In genomic region chr1:185159966-185160365, GRCh38 we compare ENCODE assay signal across 24 cellular contexts. TPM values are rescaled to one million over a fixed set of nuclear protein-coding genes. Genes with fewer than 3 reads are reported as not detected.
DNase-seq lines count a peak whose midpoint lies in the region; ATAC-seq and TF ChIP-seq lines count a peak whose summit lies in the region.
"Had no signal": no experiment of that assay in that cellular context is flagged by ENCODE, and none has a peak within 500 bp of the region (broad histone marks: within the 10 kb centered on the region; RNA-seq: fewer than 3 reads in every experiment).

No MANE protein-coding gene starts in this region.

- CTCF ChIA-PET in activated CD8-positive, alpha-beta T cell treated with anti-CD3 and anti-CD28 coated beads for 36 hours (lab: Charles Lee): interaction anchor here (2.6 to 6.7 kb wide), 2 partner anchors 10 kb away, joined by 17 to 71 read pairs; no protein-coding TSS in a partner anchor
- CTCF ChIA-PET in activated CD8-positive, alpha-beta T cell treated with anti-CD3 and anti-CD28 coated beads, Interleukin-2, amount 10 ng/mL, durations not matched to agents 7 days and 5 days (lab: Charles Lee): interaction anchor here (9.1 kb wide), 1 partner anchor 9 kb away, joined by 136 read pairs; no protein-coding TSS in a partner anchor

- H3K36me3 Mint-ChIP-seq in activated CD8-positive, alpha-beta T cell treated with anti-CD3 and anti-CD28 coated beads for 36 hours (ENCODE audit: low read depth): no peaks in the 10 kb centered on the region
- H3K36me3 Mint-ChIP-seq in activated CD8-positive, alpha-beta T cell treated with anti-CD3 and anti-CD28 coated beads, Interleukin-2, amount 10 ng/mL, durations not matched to agents 7 days and 5 days (ENCODE audit: low read depth): no peaks in the 10 kb centered on the region
- no peaks in the 10 kb centered on the region for H3K36me3 Mint-ChIP-seq in activated naive CD8-positive, alpha-beta T cell treated with anti-CD3 and anti-CD28 coated beads, Interleukin-2, amount 50 U/mL, for 24 hours (ENCODE audit: low read depth)

- H3K4me1 Mint-ChIP-seq in activated CD8-positive, alpha-beta T cell treated with anti-CD3 and anti-CD28 coated beads for 36 hours (ENCODE audit: low read depth): peaks cover 26% of the 10 kb centered on the region
- peaks cover 41% of the 10 kb centered on the region for H3K4me1 Mint-ChIP-seq in activated CD8-positive, alpha-beta T cell treated with anti-CD3 and anti-CD28 coated beads, Interleukin-2, amount 10 ng/mL, durations not matched to agents 7 days and 5 days (ENCODE audit: low read depth)
- peaks cover 31% of the 10 kb centered on the region for H3K4me1 Mint-ChIP-seq in activated naive CD8-positive, alpha-beta T cell treated with anti-CD3 and anti-CD28 coated beads, Interleukin-2, amount 50 U/mL, for 24 hours

- no peak for TF ChIP-seq CTCF in activated CD8-positive, alpha-beta T cell treated with anti-CD3 and anti-CD28 coated beads for 36 hours (IDR thresholded peaks at IDR 0.05)

- POLR2A ChIA-PET in activated CD8-positive, alpha-beta T cell treated with anti-CD3 and anti-CD28 coated beads for 36 hours (lab: Charles Lee): interaction anchor here (1.0 kb wide), 1 partner anchor 16 kb away, joined by 6 read pairs; no protein-coding TSS in a partner anchor
- POLR2A ChIA-PET in activated CD8-positive, alpha-beta T cell treated with anti-CD3 and anti-CD28 coated beads, Interleukin-2, amount 10 ng/mL, durations not matched to agents 7 days and 5 days (lab: Charles Lee): no interaction called here

- H3K4me3 Mint-ChIP-seq in activated CD8-positive, alpha-beta T cell treated with anti-CD3 and anti-CD28 coated beads for 36 hours: no peak overlapping the region
- no peak overlapping the region for H3K4me3 Mint-ChIP-seq in activated CD8-positive, alpha-beta T cell treated with anti-CD3 and anti-CD28 coated beads, Interleukin-2, amount 10 ng/mL, durations not matched to agents 7 days and 5 days
- H3K4me3 Mint-ChIP-seq in activated naive CD8-positive, alpha-beta T cell treated with anti-CD3 and anti-CD28 coated beads, Interleukin-2, amount 50 U/mL, for 24 hours: no peak overlapping the region
- H3K4me3 Mint-ChIP-seq: nephron progenitor cell, type B pancreatic cell had no signal

- no peak for ATAC-seq in activated CD8-positive, alpha-beta T cell treated with anti-CD3 and anti-CD28 coated beads for 36 hours
- no peak for ATAC-seq in activated CD8-positive, alpha-beta T cell treated with anti-CD3 and anti-CD28 coated beads, Interleukin-2, amount 10 ng/mL, durations not matched to agents 7 days and 5 days
- ATAC-seq in activated naive CD8-positive, alpha-beta T cell treated with anti-CD3 and anti-CD28 coated beads, Interleukin-2, amount 50 U/mL, for 24 hours: no peak
- ATAC-seq in HG02798 (IDR thresholded peaks at IDR 0.05; ENCODE audit: poor library complexity, unreplicated experiment): no peak
- ATAC-seq: A549; activated T-cell treated with anti-CD3 and anti-CD28 coated beads, Interleukin-2, amount 50 U/mL, for 72 hours; psoas muscle; SK-N-SH treated with all-trans-retinoic acid at 6 μM for 48 hours had no signal

- H3K27me3 Mint-ChIP-seq in activated CD8-positive, alpha-beta T cell treated with anti-CD3 and anti-CD28 coated beads for 36 hours: no peaks in the 10 kb centered on the region
- H3K27me3 Mint-ChIP-seq in activated CD8-positive, alpha-beta T cell treated with anti-CD3 and anti-CD28 coated beads, Interleukin-2, amount 10 ng/mL, durations not matched to agents 7 days and 5 days (ENCODE audit: low read depth): no peaks in the 10 kb centered on the region
- H3K27me3 Mint-ChIP-seq in activated naive CD8-positive, alpha-beta T cell treated with anti-CD3 and anti-CD28 coated beads, Interleukin-2, amount 50 U/mL, for 24 hours: no peaks in the 10 kb centered on the region
- H3K27me3 Mint-ChIP-seq: type B pancreatic cell had no signal

- H3K9me3 Mint-ChIP-seq in activated CD8-positive, alpha-beta T cell treated with anti-CD3 and anti-CD28 coated beads for 36 hours: no peaks in the 10 kb centered on the region
- no peaks in the 10 kb centered on the region for H3K9me3 Mint-ChIP-seq in activated CD8-positive, alpha-beta T cell treated with anti-CD3 and anti-CD28 coated beads, Interleukin-2, amount 10 ng/mL, durations not matched to agents 7 days and 5 days (ENCODE audit: insufficient read depth)
- no peaks in the 10 kb centered on the region for H3K9me3 Mint-ChIP-seq in activated naive CD8-positive, alpha-beta T cell treated with anti-CD3 and anti-CD28 coated beads, Interleukin-2, amount 50 U/mL, for 24 hours
- H3K9me3 Mint-ChIP-seq: activated T-cell treated with anti-CD3 and anti-CD28 coated beads, Interleukin-2, amount 50 U/mL, for 72 hours; nephron progenitor cell; type B pancreatic cell had no signal

- no peak for DNase-seq in activated CD8-positive, alpha-beta T cell treated with anti-CD3 and anti-CD28 coated beads for 36 hours
- no peak for DNase-seq in activated CD8-positive, alpha-beta T cell treated with anti-CD3 and anti-CD28 coated beads, Interleukin-2, amount 10 ng/mL, durations not matched to agents 7 days and 5 days
- DNase-seq in M059J (ENCODE audit: low read depth) (peak; percentile 37), renal cortical epithelial cell (ENCODE audit: low read depth) (peak; percentile 50), SKM-1 (lab: John Stamatoyannopoulos, UW; ENCODE audit: unreplicated experiment) (no peak), iPS-NIHi7 (ENCODE audit: extremely low spot score) (no peak)
- no peak for DNase-seq in activated naive CD8-positive, alpha-beta T cell treated with anti-CD3 and anti-CD28 coated beads, Interleukin-2, amount 50 U/mL, for 24 hours
- DNase-seq: activated T-cell treated with anti-CD3 and anti-CD28 coated beads, Interleukin-2, amount 50 U/mL, for 72 hours; adrenal gland; central memory CD4-positive, alpha-beta T cell; effector memory CD4-positive, alpha-beta T cell; hippocampal formation; mesendoderm; NCI-H2107; NCI-H524 treated with DMSO at 0.1 percent for 48 hours; nephron progenitor cell; PC-9; psoas muscle; stimulated activated CD4-positive, alpha-beta T cell treated with anti-CD3 and anti-CD28 coated beads, Interleukin-12 subunit alpha, Interleukin-12 subunit beta, amount 100 ng/mL, for 4 hours; stimulated activated naive CD4-positive, alpha-beta T cell treated with Interleukin-2 at 50 U/mL for 16 hours had no signal

- intact Hi-C loops in activated CD8-positive, alpha-beta T cell treated with anti-CD3 and anti-CD28 coated beads for 36 hours (cut with micrococcal nuclease): loop anchor here (10.0 kb wide), 1 partner anchor 115 kb away; the partner anchor contains the start of gene RNF2

- peak overlapping the region; percentile 39 for H3K27ac Mint-ChIP-seq in activated CD8-positive, alpha-beta T cell treated with anti-CD3 and anti-CD28 coated beads for 36 hours
- H3K27ac Mint-ChIP-seq in activated CD8-positive, alpha-beta T cell treated with anti-CD3 and anti-CD28 coated beads, Interleukin-2, amount 10 ng/mL, durations not matched to agents 7 days and 5 days: no peak overlapping the region
- peak overlapping the region; percentile 21 for H3K27ac Mint-ChIP-seq in activated naive CD8-positive, alpha-beta T cell treated with anti-CD3 and anti-CD28 coated beads, Interleukin-2, amount 50 U/mL, for 24 hours
- H3K27ac Mint-ChIP-seq: activated T-cell treated with anti-CD3 and anti-CD28 coated beads, Interleukin-2, amount 50 U/mL, for 72 hours; nephron progenitor cell; type B pancreatic cell had no signal

RNA-seq across cellular contexts. Expression of gene SWT1, which starts 3.0 kb away (rescaled TPM):
- total RNA-seq in activated CD8-positive, alpha-beta T cell treated with anti-CD3 and anti-CD28 coated beads for 36 hours: 1 to 10 TPM; 1.8 to 2.5 TPM
- 1 to 10 TPM; 2.1 to 2.2 TPM for total RNA-seq in activated CD8-positive, alpha-beta T cell treated with anti-CD3 and anti-CD28 coated beads, Interleukin-2, amount 10 ng/mL, durations not matched to agents 7 days and 5 days
- 1.1 and 1.9 TPM in 2 replicates for total RNA-seq in M059J (2014; rRNA removed; shearing (Covaris generic))
- total RNA-seq in renal cortical epithelial cell: 3.8 and 7.7 TPM in 2 replicates

RNA-seq across cellular contexts. Expression of gene TRMT1L, which starts 3.2 kb away (rescaled TPM):
- 10 to 100 TPM; 25.6 TPM for total RNA-seq in activated CD8-positive, alpha-beta T cell treated with anti-CD3 and anti-CD28 coated beads for 36 hours
- total RNA-seq in activated CD8-positive, alpha-beta T cell treated with anti-CD3 and anti-CD28 coated beads, Interleukin-2, amount 10 ng/mL, durations not matched to agents 7 days and 5 days: 10 to 100 TPM; 20.5 to 21.4 TPM
- total RNA-seq in M059J (2014; rRNA removed; shearing (Covaris generic)): 10.8 and 25.2 TPM in 2 replicates
- total RNA-seq in renal cortical epithelial cell: 12.5 and 48.7 TPM in 2 replicates

Comparison
In these comparisons a context has a peak if more than half of its experiments do, and no peak if none do; other contexts are left out.
1. DNase-seq: peak in M059J (single experiment) and renal cortical epithelial cell (single experiment); none in activated CD8-positive, alpha-beta T cell treated with anti-CD3 and anti-CD28 coated beads for 36 hours (single experiment), activated CD8-positive, alpha-beta T cell treated with anti-CD3 and anti-CD28 coated beads, Interleukin-2, amount 10 ng/mL, durations not matched to agents 7 days and 5 days (single experiment), activated naive CD8-positive, alpha-beta T cell treated with anti-CD3 and anti-CD28 coated beads, Interleukin-2, amount 50 U/mL, for 24 hours (single experiment), SKM-1 (single experiment) and iPS-NIHi7 (single experiment).